17 cellular contexts compared by ENCODE assay signal in the genomic region with DNA sequence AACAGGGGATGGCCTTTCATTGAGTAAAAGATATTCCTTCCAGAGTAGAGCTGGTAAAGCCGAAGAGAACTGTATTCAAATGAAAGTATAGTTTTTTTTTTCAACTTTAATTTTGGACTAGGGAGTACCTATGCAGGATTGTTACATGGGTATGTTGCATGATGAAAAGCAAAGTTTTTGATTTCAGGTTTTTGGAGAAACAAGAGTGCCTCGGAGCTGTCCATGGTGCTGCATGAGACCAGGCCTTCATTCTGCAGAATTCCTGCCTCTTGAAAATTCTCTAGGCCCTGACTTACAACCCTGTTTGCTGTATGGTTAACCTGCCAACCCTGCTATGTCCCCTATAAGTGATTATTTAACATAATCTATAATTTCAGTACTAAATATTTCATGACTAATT.
DNase-seq lines count a peak whose midpoint lies in the region; ATAC-seq, FAIRE-seq and TF ChIP-seq lines count a peak whose summit lies in the region.
"Had no signal": no experiment of that assay in that cellular context is flagged by ENCODE, and none has a peak within 500 bp of the region (broad histone marks: within the 10 kb centered on the region; RNA-seq: fewer than 3 reads in every experiment).

No MANE protein-coding gene starts in this region.

- no peaks in the 10 kb centered on the region for H3K36me3 Mint-ChIP-seq in endothelial cell (ENCODE audit: low read depth, unreplicated experiment)
- H3K36me3 Mint-ChIP-seq: activated naive CD4-positive, alpha-beta T cell treated with anti-CD3 and anti-CD28 coated beads, Interleukin-2, amount 50 U/mL, for 24 hours had no signal

- H3K36me3 ChIP-seq in NT2/D1 (ENCODE audit: insufficient read depth, insufficient read length, low read length) (no peaks in the 10 kb centered on the region), ovary (no peaks in the 10 kb centered on the region)

- no peak overlapping the region for H3K4me3 ChIP-seq in NT2/D1 (ENCODE audit: insufficient read length, low read depth)
- no peak overlapping the region for H3K4me3 ChIP-seq in ovary
- H3K4me3 ChIP-seq: smooth muscle cell had no signal

- H3K27me3 Mint-ChIP-seq in endothelial cell (ENCODE audit: unreplicated experiment): no peaks in the 10 kb centered on the region
- H3K27me3 Mint-ChIP-seq: activated naive CD4-positive, alpha-beta T cell treated with anti-CD3 and anti-CD28 coated beads, Interleukin-2, amount 50 U/mL, for 24 hours had no signal

- no peak for ATAC-seq in HG03045 (IDR thresholded peaks at IDR 0.05; ENCODE audit: unreplicated experiment)
- ATAC-seq: left ventricle myocardium superior had no signal

- WGBS in ovary, 3 donors: 42 to 50% (median 44%) methylated on average over 2 of the region's 2 CpGs

- H3K4me3 Mint-ChIP-seq in endothelial cell (ENCODE audit: unreplicated experiment): no peak overlapping the region
- H3K4me3 Mint-ChIP-seq: activated naive CD4-positive, alpha-beta T cell treated with anti-CD3 and anti-CD28 coated beads, Interleukin-2, amount 50 U/mL, for 24 hours had no signal

- no peak for TF ChIP-seq EP300 in ovary (IDR thresholded peaks at IDR 0.05)

- TF ChIP-seq POLR2A in ovary (IDR thresholded peaks at IDR 0.05): no peak
- no peak for TF ChIP-seq POLR2A in H54 (IDR thresholded peaks at IDR 0.05; ENCODE audit: low read depth, low read length)

- TF ChIP-seq CTCF in endothelial cell (IDR thresholded peaks at IDR 0.05; ENCODE audit: unreplicated experiment) (no peak), ovary (IDR thresholded peaks at IDR 0.05) (no peak)

- no peaks in the 10 kb centered on the region for H3K9me3 Mint-ChIP-seq in endothelial cell (ENCODE audit: unreplicated experiment)

- no peak overlapping the region for H3K27ac ChIP-seq in ovary
- H3K27ac ChIP-seq: 22Rv1 had no signal

- no peak overlapping the region for H3K27ac Mint-ChIP-seq in endothelial cell (ENCODE audit: unreplicated experiment)
- H3K27ac Mint-ChIP-seq: activated naive CD4-positive, alpha-beta T cell treated with anti-CD3 and anti-CD28 coated beads, Interleukin-2, amount 50 U/mL, for 24 hours had no signal

- H3K4me1 ChIP-seq in NT2/D1 (ENCODE audit: insufficient read depth, insufficient read length): no peaks in the 10 kb centered on the region
- no peaks in the 10 kb centered on the region for H3K4me1 ChIP-seq in ovary (ENCODE audit: insufficient read depth)

- intact Hi-C loops in ovary (cut with DNase I): no loop called here

- H3K4me1 Mint-ChIP-seq in endothelial cell (ENCODE audit: unreplicated experiment): peaks cover 3% of the 10 kb centered on the region
- H3K4me1 Mint-ChIP-seq: activated naive CD4-positive, alpha-beta T cell treated with anti-CD3 and anti-CD28 coated beads, Interleukin-2, amount 50 U/mL, for 24 hours had no signal

- no peaks in the 10 kb centered on the region for H3K9me3 ChIP-seq in NT2/D1 (ENCODE audit: insufficient read depth, low read length)
- no peaks in the 10 kb centered on the region for H3K9me3 ChIP-seq in ovary

- DNase-seq in DMS53 (lab: John Stamatoyannopoulos, UW) (peak; percentile 3), DMS53 treated with DMSO at 0.1 percent for 48 hours (lab: John Stamatoyannopoulos, UW; ENCODE audit: unreplicated experiment) (no peak), NT2/D1 (ENCODE audit: low read depth, low spot score) (peak; percentile 27), endothelial cell (ENCODE audit: low spot score) (peak; percentile 30), ovary (peak in 3 of 5 donors; percentile 16 to 37 (median 29)), H54 (ENCODE audit: insufficient read length, low spot score) (no peak), NCI-H526 treated with DMSO at 0.1 percent for 48 hours (lab: John Stamatoyannopoulos, UW) (no peak)
- DNase-seq: cerebellar nuclear complex, left ventricle myocardium superior, NCI-H187, NCI-H524 treated with DMSO at 0.1 percent for 48 hours, SHP77 treated with DMSO at 0.1 percent for 48 hours had no signal

- no peak overlapping the region for H3K9ac ChIP-seq in NT2/D1 (ENCODE audit: insufficient read length, low read depth)

- FAIRE-seq in H54 (lab: Jason Lieb, UNC): no peak
- FAIRE-seq: TTC549 had no signal

- H3K27me3 ChIP-seq in NT2/D1 (ENCODE audit: insufficient read depth, insufficient read length) (no peaks in the 10 kb centered on the region), ovary (no peaks in the 10 kb centered on the region)

Comparison
In these comparisons a context has a peak if more than half of its experiments do, and no peak if none do; other contexts are left out.
1. DNase-seq: peak in DMS53 (single experiment), NT2/D1 (single experiment), endothelial cell (single experiment) and ovary (3 of 5); none in DMS53 treated with DMSO at 0.1 percent for 48 hours (single experiment), H54 (single experiment) and NCI-H526 treated with DMSO at 0.1 percent for 48 hours (single experiment).